Comparison of ENCODE assay signal across 15 cellular contexts in the genomic region with DNA sequence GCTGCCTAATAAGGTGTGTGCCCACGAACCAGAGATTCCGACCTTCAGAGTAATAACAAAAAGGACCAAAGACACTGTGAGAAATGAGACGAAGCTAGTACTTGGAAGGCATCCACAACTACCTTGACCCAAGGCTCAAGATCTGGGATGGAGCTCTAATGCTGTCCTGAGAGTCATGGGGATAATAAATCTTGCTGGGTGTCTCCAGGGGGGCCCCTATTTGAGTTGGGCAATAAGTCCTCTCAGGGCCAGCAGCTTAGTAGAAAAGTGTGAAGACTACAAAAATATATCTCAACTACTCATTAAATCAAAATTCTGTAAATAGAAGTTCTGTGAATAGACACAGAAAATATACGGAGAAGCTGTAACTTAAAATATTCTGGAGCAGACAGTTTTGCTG. TPM values are rescaled to one million over a fixed set of nuclear protein-coding genes. Genes with fewer than 3 reads are reported as not detected.
DNase-seq lines count a peak whose midpoint lies in the region; ATAC-seq and TF ChIP-seq lines count a peak whose summit lies in the region.
"Had no signal": no experiment of that assay in that cellular context is flagged by ENCODE, and none has a peak within 500 bp of the region (broad histone marks: within the 10 kb centered on the region; RNA-seq: fewer than 3 reads in every experiment).

No MANE protein-coding gene starts in this region.

- no peaks in the 10 kb centered on the region for H3F3A ChIP-seq in neural progenitor cell (ENCODE audit: low read depth)
- H3F3A ChIP-seq in smooth muscle cell (ENCODE audit: low read depth), result no peaks in the 10 kb centered on the region

- H3K27ac ChIP-seq in OCI-LY3 (ENCODE audit: low read length) (no peak overlapping the region), hepatocyte (peak overlapping the region; percentile 83), neural progenitor cell (no peak overlapping the region), smooth muscle cell (ENCODE audit: low read depth) (peak overlapping the region; percentile 68)
- H3K27ac ChIP-seq: Peyer's patch had no signal

- H3K9ac ChIP-seq in OCI-LY3 (ENCODE audit: low read length) (no peak overlapping the region), neural progenitor cell (no peak overlapping the region), smooth muscle cell (ENCODE audit: low read depth) (no peak overlapping the region)

- peaks cover 8% of the 10 kb centered on the region for H3K27me3 Mint-ChIP-seq in neural progenitor cell (ENCODE audit: insufficient read depth, low read depth)
- peaks cover 4 to 7% of the 10 kb centered on the region in 2 donors for H3K27me3 Mint-ChIP-seq in T-cell

- peak overlapping the region; percentile 10 for H3K4me3 Mint-ChIP-seq in neural progenitor cell
- H3K4me3 Mint-ChIP-seq in T-cell, result no peak overlapping the region
- H3K4me3 Mint-ChIP-seq: CD4-positive, alpha-beta T cell; GM23338; HFFc6 had no signal

- peak overlapping the region; percentile 65; the same call in 1 of the 2 replicates for H2AFZ ChIP-seq in OCI-LY3 (ENCODE audit: low read depth, low read length)
- H2AFZ ChIP-seq in hepatocyte, result no peak overlapping the region
- H2AFZ ChIP-seq in neural progenitor cell (replicated peaks), result no peak overlapping the region
- H2AFZ ChIP-seq in smooth muscle cell (ENCODE audit: low read depth), result no peak overlapping the region
- H2AFZ ChIP-seq: GM23338 had no signal

- WGBS in hepatocyte (ENCODE audit: low lambda C conversion rate, missing lambda C conversion rate), result 70% methylated on average over 4 of the region's 4 CpGs
- 76% methylated on average over 4 of the region's 4 CpGs for WGBS in smooth muscle cell (ENCODE audit: low lambda C conversion rate)

- H3K36me3 ChIP-seq in OCI-LY3 (replicated peaks; ENCODE audit: low read depth, low read length) (no peaks in the 10 kb centered on the region), hepatocyte (replicated peaks; ENCODE audit: insufficient read depth, low read depth) (no peaks in the 10 kb centered on the region), neural progenitor cell (no peaks in the 10 kb centered on the region), smooth muscle cell (ENCODE audit: low read depth) (no peaks in the 10 kb centered on the region)
- H3K36me3 ChIP-seq: Peyer's patch had no signal

- DNase-seq in hepatocyte (ENCODE audit: low spot score) (no peak), neural progenitor cell (ENCODE audit: low spot score) (no peak), smooth muscle cell (lab: John Stamatoyannopoulos, UW; ENCODE audit: unreplicated experiment) (no peak), NCI-H1694 treated with DMSO at 0.1 percent for 48 hours (lab: John Stamatoyannopoulos, UW) (no peak), T-cell (no peak)
- DNase-seq: ACHN; CD4-positive, alpha-beta T cell; DMS79 treated with DMSO at 0.1 percent for 48 hours; HFFc6; NCI-H2029 had no signal

- H3K4me2 ChIP-seq in OCI-LY3 (ENCODE audit: low read length) (peak overlapping the region; percentile 33), hepatocyte (peak overlapping the region; percentile 54), neural progenitor cell (peak overlapping the region; percentile 47), smooth muscle cell (peak overlapping the region; percentile 39)
- H3K4me2 ChIP-seq: GM23338 had no signal

- no peaks in the 10 kb centered on the region for H3K9me2 ChIP-seq in hepatocyte (replicated peaks; ENCODE audit: insufficient read depth)

- H3K9me3 Mint-ChIP-seq in neural progenitor cell (peaks cover 20% of the 10 kb centered on the region), T-cell (peaks cover 3 to 11% (median 9%) of the 10 kb centered on the region in 3 donors)
- H3K9me3 Mint-ChIP-seq: CD4-positive, alpha-beta T cell had no signal

- H4K20me1 ChIP-seq in OCI-LY3 (ENCODE audit: insufficient read depth, low read length), result no peaks in the 10 kb centered on the region
- H4K20me1 ChIP-seq in hepatocyte (ENCODE audit: insufficient read depth, poor library complexity, severe bottlenecking), result peaks cover 5% of the 10 kb centered on the region
- peaks cover 6% of the 10 kb centered on the region for H4K20me1 ChIP-seq in neural progenitor cell (ENCODE audit: low read depth)
- H4K20me1 ChIP-seq in smooth muscle cell (ENCODE audit: low read depth), result peaks cover 10% of the 10 kb centered on the region

- H3K4me3 ChIP-seq in OCI-LY3 (ENCODE audit: low read length) (no peak overlapping the region), hepatocyte (no peak overlapping the region), neural progenitor cell (no peak overlapping the region), smooth muscle cell (no peak overlapping the region)
- H3K4me3 ChIP-seq: GM23338, Peyer's patch had no signal

- H3K27ac Mint-ChIP-seq in neural progenitor cell, result peak overlapping the region; percentile 77
- no peak overlapping the region for H3K27ac Mint-ChIP-seq in T-cell
- H3K27ac Mint-ChIP-seq: CD4-positive, alpha-beta T cell; GM23338; HFFc6 had no signal

- H3K4me1 ChIP-seq in OCI-LY3 (ENCODE audit: low read length) (peaks cover 14% of the 10 kb centered on the region), hepatocyte (ENCODE audit: insufficient read depth) (peaks cover 16% of the 10 kb centered on the region), neural progenitor cell (peaks cover 10% of the 10 kb centered on the region), smooth muscle cell (ENCODE audit: low read depth) (peaks cover 7% of the 10 kb centered on the region)
- H3K4me1 ChIP-seq: Peyer's patch had no signal

- H3K36me3 Mint-ChIP-seq in neural progenitor cell (no peaks in the 10 kb centered on the region), T-cell (no peaks in the 10 kb centered on the region)

- H3K79me2 ChIP-seq in OCI-LY3 (ENCODE audit: low read length), result no peaks in the 10 kb centered on the region
- peaks cover 17% of the 10 kb centered on the region for H3K79me2 ChIP-seq in hepatocyte
- peaks cover 9% of the 10 kb centered on the region for H3K79me2 ChIP-seq in neural progenitor cell (ENCODE audit: low read depth)
- peaks cover 5% of the 10 kb centered on the region for H3K79me2 ChIP-seq in smooth muscle cell (ENCODE audit: low read depth)

- no peak for ATAC-seq in GM18511 (IDR thresholded peaks at IDR 0.05; ENCODE audit: unreplicated experiment)
- no peak for ATAC-seq in GM18873 (IDR thresholded peaks at IDR 0.05; ENCODE audit: low FRiP score, unreplicated experiment)
- ATAC-seq in T-cell (replicated peaks in 1 of 4), result no peak

- POLR2A ChIA-PET in T-cell (lab: Charles Lee), result no interaction called here

- no peak for TF ChIP-seq CTCF in OCI-LY3 (IDR thresholded peaks at IDR 0.05; ENCODE audit: low read depth, low read length)
- no peak for TF ChIP-seq CTCF in hepatocyte (IDR thresholded peaks at IDR 0.05; ENCODE audit: poor library complexity)
- TF ChIP-seq CTCF in neural progenitor cell (IDR thresholded peaks at IDR 0.05), result no peak
- no peak for TF ChIP-seq CTCF in smooth muscle cell (IDR thresholded peaks at IDR 0.05; ENCODE audit: borderline replicate concordance, insufficient read depth, poor library complexity, severe bottlenecking)

- H3K4me1 Mint-ChIP-seq in neural progenitor cell (peaks cover 35% of the 10 kb centered on the region), T-cell (no peaks in the 10 kb centered on the region)

- H3K9me3 ChIP-seq in OCI-LY3 (ENCODE audit: insufficient read depth, low read length), result no peaks in the 10 kb centered on the region
- peaks cover 3% of the 10 kb centered on the region for H3K9me3 ChIP-seq in hepatocyte (ENCODE audit: low read depth)
- H3K9me3 ChIP-seq in neural progenitor cell (ENCODE audit: low read depth), result no peaks in the 10 kb centered on the region
- no peaks in the 10 kb centered on the region for H3K9me3 ChIP-seq in smooth muscle cell (replicated peaks; ENCODE audit: low read depth)
- H3K9me3 ChIP-seq: Peyer's patch had no signal

- H3K27me3 ChIP-seq in OCI-LY3 (ENCODE audit: low read depth, low read length) (no peaks in the 10 kb centered on the region), hepatocyte (no peaks in the 10 kb centered on the region), neural progenitor cell (no peaks in the 10 kb centered on the region), smooth muscle cell (ENCODE audit: low read depth) (no peaks in the 10 kb centered on the region)
- H3K27me3 ChIP-seq: Peyer's patch had no signal

- CTCF ChIA-PET in T-cell (lab: Charles Lee), result no interaction called here

RNA-seq across cellular contexts. Expression of gene NDN, which starts 2.9 kb away (rescaled TPM):
- 168 and 191 TPM in 2 replicates for total RNA-seq in hepatocyte
- polyA plus RNA-seq in hepatocyte, result 211 and 215 TPM in 2 replicates
- total RNA-seq in neural progenitor cell (ENCODE audit: low replicate concordance), result 70.9 and 89.2 TPM in 2 replicates
- 114 and 118 TPM in 2 replicates for total RNA-seq in smooth muscle cell
- polyA plus RNA-seq in smooth muscle cell, result 139 and 158 TPM in 2 replicates
- under 1 TPM in 4 of 5 donors, not detected in 1; 0.16 to 0.39 (median 0.28) TPM for total RNA-seq in T-cell
- total RNA-seq: CD4-positive, alpha-beta T cell; HFFc6 had no signal

RNA-seq across cellular contexts. Expression of gene MAGEL2, which starts 42.3 kb away (rescaled TPM):
- total RNA-seq in hepatocyte (3.1 and 5.4 TPM in 2 replicates), neural progenitor cell (ENCODE audit: low replicate concordance) (2.5 and 2.6 TPM in 2 replicates), smooth muscle cell (6.0 and 8.4 TPM in 2 replicates), T-cell (not detected)
- polyA plus RNA-seq in hepatocyte (15.6 and 16.0 TPM in 2 replicates), smooth muscle cell (10.4 and 16.0 TPM in 2 replicates)
- total RNA-seq: CD4-positive, alpha-beta T cell had no signal

Comparison
In these comparisons a context has a peak if more than half of its experiments do, and no peak if none do; other contexts are left out.
1. H3K27ac ChIP-seq: peak in hepatocyte (single experiment) and smooth muscle cell (single experiment); none in OCI-LY3 (single experiment) and neural progenitor cell (single experiment).
2. RNA of gene NDN, which starts 2.9 kb away (total RNA-seq): 168 to 191 TPM in hepatocyte, 114 to 118 TPM in smooth muscle cell and 70.9 to 89.2 TPM in neural progenitor cell; 0.16 to 0.39 TPM in T-cell; every median in the first group is over 10 times any median in the second.
3. Peak in every context shown above with its lines, with median percentiles within 50 percentile points of each other: H3K4me2 ChIP-seq.